Comparison of ENCODE assay signal across 10 cellular contexts in the genomic region with DNA sequence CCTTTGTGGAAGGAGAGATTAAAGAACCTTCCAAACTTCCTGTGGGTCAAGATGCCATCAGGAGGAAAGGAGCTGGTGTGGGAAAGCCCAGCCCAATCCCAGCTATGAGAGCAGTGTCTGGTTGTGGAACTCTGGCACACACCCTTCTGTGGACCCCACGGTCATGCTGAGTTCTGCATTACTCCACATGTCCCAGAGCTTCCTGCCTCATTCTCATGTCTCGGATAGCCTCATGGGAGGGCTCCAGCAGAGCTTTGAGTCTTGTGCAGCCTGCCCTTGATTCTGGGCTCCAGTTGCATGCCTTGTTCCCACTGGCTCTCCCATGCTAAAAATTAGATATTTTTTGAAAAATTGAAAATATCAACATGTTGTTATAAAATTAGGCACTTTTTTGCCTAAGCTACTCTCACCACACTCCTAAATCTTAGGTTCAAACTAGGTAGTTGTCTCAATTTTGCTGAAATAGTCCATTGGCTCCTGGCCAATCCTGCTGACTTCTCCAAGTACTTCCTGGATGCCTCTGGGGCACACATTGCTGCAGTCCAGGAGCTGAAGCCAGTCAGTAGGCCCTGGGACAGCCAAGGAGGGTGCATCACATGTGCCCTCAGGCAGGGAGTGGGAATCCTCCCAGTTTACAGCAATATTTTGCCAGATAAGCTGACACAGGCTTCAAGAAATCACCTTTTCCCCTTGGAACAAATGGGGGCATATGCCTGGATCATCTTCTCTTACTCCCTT.
A peak's percentile ranks its signal among the peaks of the same experiment; 100 is the strongest.
DNase-seq lines count a peak whose midpoint lies in the region; ATAC-seq and TF ChIP-seq lines count a peak whose summit lies in the region.
"Had no signal": no experiment of that assay in that cellular context is flagged by ENCODE, and none has a peak within 500 bp of the region (broad histone marks: within the 10 kb centered on the region; RNA-seq: fewer than 3 reads in every experiment).

No MANE protein-coding gene starts in this region.

- ATAC-seq in mucosa of descending colon (peak; percentile 48), GM18858 (IDR thresholded peaks at IDR 0.05; ENCODE audit: unreplicated experiment) (no peak)

- H3K36me3 ChIP-seq in mucosa of descending colon (ENCODE audit: low read depth), result no peaks in the 10 kb centered on the region

- no peaks in the 10 kb centered on the region for H3K4me1 ChIP-seq in mucosa of descending colon (ENCODE audit: low read depth)

- DNase-seq in DMS53 (lab: John Stamatoyannopoulos, UW) (peak; percentile 42), NCI-H2196 treated with DMSO at 0.1 percent for 48 hours (lab: John Stamatoyannopoulos, UW; ENCODE audit: unreplicated experiment) (peak; percentile 18), ecto neural progenitor cell (ENCODE audit: low spot score) (peak; percentile 40), mucosa of descending colon (peak in 1 of 3 donors; percentile 47), iPS-NIHi7 (ENCODE audit: extremely low spot score) (no peak), GM19238 (ENCODE audit: insufficient read length, low spot score) (no peak)
- no peak for DNase-seq in effector CD4-positive, alpha-beta T cell
- DNase-seq: NCI-H2227 treated with DMSO at 0.1 percent for 48 hours had no signal

- no peaks in the 10 kb centered on the region for H3K9me3 ChIP-seq in mucosa of descending colon

- H3K4me3 ChIP-seq in mucosa of descending colon, result no peak overlapping the region
- H3K4me3 ChIP-seq: hepatocyte had no signal

- no peak for TF ChIP-seq CTCF in mucosa of descending colon (IDR thresholded peaks at IDR 0.05)

- intact Hi-C loops in mucosa of descending colon (cut with DNase I, micrococcal nuclease), result no loop called here

Comparison
In these comparisons a context has a peak if more than half of its experiments do, and no peak if none do; other contexts are left out.
1. DNase-seq: peak in DMS53 (single experiment), NCI-H2196 treated with DMSO at 0.1 percent for 48 hours (single experiment) and ecto neural progenitor cell (single experiment); none in effector CD4-positive, alpha-beta T cell (single experiment), iPS-NIHi7 (single experiment) and GM19238 (single experiment).